ENCODE assay signal across 7 cellular contexts in the genomic region with DNA sequence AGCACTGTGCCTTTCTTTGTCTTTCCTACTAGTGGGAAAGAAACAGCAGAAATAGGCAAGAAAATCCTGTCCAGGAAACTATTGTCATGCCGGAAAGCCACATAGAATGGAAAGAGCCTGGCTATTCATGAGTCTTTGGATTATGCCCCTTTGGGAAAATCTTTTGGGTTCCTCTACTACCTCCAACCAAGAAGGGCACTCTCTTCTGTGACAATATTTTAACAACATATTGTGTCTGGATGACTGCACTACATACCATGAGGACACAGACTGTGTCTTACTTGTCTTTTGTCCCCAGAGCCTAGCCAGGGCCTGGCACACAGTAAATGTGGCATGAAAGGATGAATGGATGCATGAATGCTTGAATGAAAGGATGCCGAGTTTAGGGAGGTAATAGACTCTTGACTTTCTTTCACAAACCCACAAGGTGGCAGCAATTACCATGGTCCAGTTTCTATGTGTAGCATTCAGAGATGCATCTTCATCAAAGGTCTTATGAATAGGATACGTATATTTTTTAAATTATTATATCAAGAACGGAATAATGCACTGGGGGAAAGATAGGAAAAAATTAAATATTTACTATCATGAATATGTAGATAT. TPM values are rescaled to one million over a fixed set of nuclear protein-coding genes. Genes with fewer than 3 reads are reported as not detected.
A peak's percentile ranks its signal among the peaks of the same experiment; 100 is the strongest.
DNase-seq lines count a peak whose midpoint lies in the region; ATAC-seq lines count a peak whose summit lies in the region.

No MANE protein-coding gene starts in this region.

- ATAC-seq in naive thymus-derived CD4-positive, alpha-beta T cell, result peak; percentile 71
- no peak for ATAC-seq in HG03025 (IDR thresholded peaks at IDR 0.05; ENCODE audit: low FRiP score, unreplicated experiment)

- intact Hi-C loops in naive thymus-derived CD4-positive, alpha-beta T cell (cut with micrococcal nuclease), result loop anchor here (1.0 to 10.0 kb wide), 5 partner anchors 94 to 717 kb away; no protein-coding TSS in a partner anchor

- no peaks in the 10 kb centered on the region for H3K36me3 Mint-ChIP-seq in naive thymus-derived CD4-positive, alpha-beta T cell

- no peaks in the 10 kb centered on the region for H3K4me1 ChIP-seq in naive thymus-derived CD4-positive, alpha-beta T cell (ENCODE audit: control insufficient read depth in 2 of 2, insufficient read depth in 2 of 2, low read length in 2 of 2)

- no peaks in the 10 kb centered on the region for H3K36me3 ChIP-seq in naive thymus-derived CD4-positive, alpha-beta T cell (ENCODE audit: control insufficient read depth in 2 of 3, insufficient read depth in 3 of 3, low read length in 3 of 3)

- no peaks in the 10 kb centered on the region for H3K9me3 ChIP-seq in naive thymus-derived CD4-positive, alpha-beta T cell (ENCODE audit: control insufficient read depth in 2 of 3, low read length in 3 of 3)

- POLR2A ChIA-PET in naive thymus-derived CD4-positive, alpha-beta T cell (lab: Charles Lee), result no interaction called here

- no peak overlapping the region for H3K27ac Mint-ChIP-seq in naive thymus-derived CD4-positive, alpha-beta T cell

- H3K27ac ChIP-seq in epithelial cell of prostate, result no peak overlapping the region
- H3K27ac ChIP-seq in naive thymus-derived CD4-positive, alpha-beta T cell (ENCODE audit: low read depth, low read length), result no peak overlapping the region

- H3K9me3 Mint-ChIP-seq in naive thymus-derived CD4-positive, alpha-beta T cell, result no peaks in the 10 kb centered on the region

- H3K4me3 ChIP-seq in naive thymus-derived CD4-positive, alpha-beta T cell (ENCODE audit: low read length), result no peak overlapping the region

- H3K4me3 Mint-ChIP-seq in naive thymus-derived CD4-positive, alpha-beta T cell, result no peak overlapping the region

- CTCF ChIA-PET in naive thymus-derived CD4-positive, alpha-beta T cell (lab: Charles Lee), result interaction anchor here (1.3 to 3.5 kb wide), 4 partner anchors 227 to 241 kb away, joined by 3 to 26 read pairs (median 7); no protein-coding TSS in a partner anchor

- DNase-seq in ELR (ENCODE audit: low read depth) (peak; percentile 62), H4 (ENCODE audit: low spot score) (peak; percentile 57), NCI-H1436 treated with DMSO at 0.1 percent for 48 hours (lab: John Stamatoyannopoulos, UW) (peak; percentile 39), T follicular helper cell (ENCODE audit: low read depth) (peak; percentile 4), epithelial cell of prostate (ENCODE audit: low read depth, low spot score) (peak; percentile 8)
- peak in 7 of 9 donors; percentile 18 to 62 (median 47) for DNase-seq in naive thymus-derived CD4-positive, alpha-beta T cell

- H3K27me3 ChIP-seq in naive thymus-derived CD4-positive, alpha-beta T cell (ENCODE audit: control insufficient read depth in 2 of 2, insufficient read depth in 2 of 2, low read length in 2 of 2), result peaks cover 0 to 5% of the 10 kb centered on the region in 2 donors

- H3K27me3 Mint-ChIP-seq in naive thymus-derived CD4-positive, alpha-beta T cell, result peaks cover 28 to 43% (median 36%) of the 10 kb centered on the region in 5 donors

- no peaks in the 10 kb centered on the region for H3K4me1 Mint-ChIP-seq in naive thymus-derived CD4-positive, alpha-beta T cell

RNA-seq across cellular contexts. Expression of gene ARL14, which starts 30.3 kb away (rescaled TPM):
- total RNA-seq in H4 (2014; rRNA removed; shearing (Covaris generic)), result 0.47 and 1.4 TPM in 2 replicates
- total RNA-seq in naive thymus-derived CD4-positive, alpha-beta T cell, result not detected
- polyA plus RNA-seq in naive thymus-derived CD4-positive, alpha-beta T cell, result not detected

RNA-seq across cellular contexts. Expression of gene PPM1L, which starts 48.7 kb away (rescaled TPM):
- 1.2 and 1.6 TPM in 2 replicates for total RNA-seq in H4 (2014; rRNA removed; shearing (Covaris generic))
- total RNA-seq in naive thymus-derived CD4-positive, alpha-beta T cell, result 10 to 100 TPM in 1 of 5 experiments, 1 to 10 TPM in 4; 4.0 to 19.1 (median 5.7) TPM
- 1 to 10 TPM in 1 of 2 donors, under 1 TPM in 1; 0.48 to 1.3 TPM for polyA plus RNA-seq in naive thymus-derived CD4-positive, alpha-beta T cell

Comparison
In these comparisons a context has a peak if more than half of its experiments do, and no peak if none do; other contexts are left out.
1. DNase-seq: peak in every context shown above with its lines; median percentile 62 in ELR; 57 in H4; 47 in naive thymus-derived CD4-positive, alpha-beta T cell; 39 in NCI-H1436 treated with DMSO at 0.1 percent for 48 hours; 8 in epithelial cell of prostate; 4 in T follicular helper cell.